Comparison of ENCODE assay signal across 8 cellular contexts in the genomic region with DNA sequence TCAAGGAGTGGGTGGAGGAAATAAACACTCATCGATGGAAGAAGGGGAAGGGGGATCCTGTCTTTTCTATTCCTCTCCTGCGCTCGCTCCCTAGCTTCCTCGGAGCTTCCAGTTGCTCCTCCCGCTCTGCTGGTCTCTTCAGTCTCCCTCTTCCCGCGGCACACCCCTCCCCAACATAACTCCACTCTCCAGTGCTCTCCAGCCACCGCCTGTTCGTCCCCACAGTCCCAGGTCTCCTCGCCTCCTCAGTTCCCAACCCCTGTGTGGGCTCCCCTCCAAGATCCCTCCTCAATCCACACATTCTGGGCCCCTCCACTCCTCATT. TPM values are rescaled to one million over a fixed set of nuclear protein-coding genes. Genes with fewer than 3 reads are reported as not detected.
DNase-seq lines count a peak whose midpoint lies in the region; ATAC-seq, FAIRE-seq and TF ChIP-seq lines count a peak whose summit lies in the region.

No MANE protein-coding gene starts in this region.

- H3K36me3 ChIP-seq in OCI-LY7 (ENCODE audit: insufficient read depth, low read length) (peaks cover 32% of the 10 kb centered on the region), endocrine pancreas (ENCODE audit: control insufficient read depth, insufficient read depth, low read length) (no peaks in the 10 kb centered on the region)

- BruUV-seq in OCI-LY7 (replicated peaks; lab: Mats Ljungman, UMichigan): no TSS peak

- H3K9ac ChIP-seq in endocrine pancreas (ENCODE audit: control insufficient read depth, insufficient read depth, low read length): peak overlapping the region; percentile 92

- peak; percentile 31 for FAIRE-seq in GM12891 (lab: Jason Lieb, UNC)

- intact Hi-C loops in OCI-LY7 (cut with micrococcal nuclease; ENCODE audit: unreplicated experiment): loop anchor here (2.0 kb wide), 1 partner anchor 102 kb away; a partner anchor contains a TSS
- intact Hi-C loops in sciatic nerve (cut with DNase I): no loop called here

- H3K9me3 ChIP-seq in OCI-LY7 (ENCODE audit: low read length) (no peaks in the 10 kb centered on the region), endocrine pancreas (ENCODE audit: control insufficient read depth, low read length) (no peaks in the 10 kb centered on the region)

- H4K20me1 ChIP-seq in OCI-LY7 (ENCODE audit: insufficient read depth, low read length): no peaks in the 10 kb centered on the region

- peak overlapping the region; percentile 96 for H2AFZ ChIP-seq in OCI-LY7 (ENCODE audit: low read length)

- no peak for DNase-seq in GM12891 (ENCODE audit: insufficient read length, low spot score)
- DNase-seq in OCI-LY7 (ENCODE audit: low spot score): peak; percentile 8
- peak; percentile 36 for DNase-seq in myocyte (ENCODE audit: low read depth)
- no peak for DNase-seq in sciatic nerve (ENCODE audit: low spot score)

- peak overlapping the region; percentile 72 for H3K4me2 ChIP-seq in OCI-LY7 (ENCODE audit: low read length)

- H3K79me2 ChIP-seq in OCI-LY7 (ENCODE audit: insufficient read depth, low read depth, low read length): peaks cover 24% of the 10 kb centered on the region; the same call in 1 of the 2 replicates

- TF ChIP-seq POLR2A in GM12891 (IDR thresholded peaks at IDR 0.05; ENCODE audit: low read depth, low read length): no peak

- H3K4me3 ChIP-seq in OCI-LY7 (ENCODE audit: low read depth, low read length, poor library complexity, severe bottlenecking) (peak overlapping the region; percentile 99), endocrine pancreas (ENCODE audit: control insufficient read depth, insufficient read depth, low read length) (peak overlapping the region; percentile 72)

- POLR2A ChIA-PET in OCI-LY7 (lab: Charles Lee): interaction anchor here (0.6 to 1.2 kb wide), 3 partner anchors 44 to 154 kb away, joined by 3 to 4 read pairs (median 3); no protein-coding TSS in a partner anchor

- no peak for TF ChIP-seq CTCF in 22Rv1 (IDR thresholded peaks at IDR 0.05)
- no peak for TF ChIP-seq CTCF in OCI-LY7 (conservative IDR thresholded peaks at IDR 0.05; ENCODE audit: low read length)

- H3K4me1 ChIP-seq in OCI-LY7 (ENCODE audit: insufficient read depth, low read length, poor library complexity, severe bottlenecking) (peaks cover 17% of the 10 kb centered on the region), endocrine pancreas (ENCODE audit: control insufficient read depth, insufficient read depth, low read length) (peaks cover 8% of the 10 kb centered on the region)

- peak overlapping the region; percentile 71 for H3K27ac ChIP-seq in 22Rv1
- peak overlapping the region; percentile 23 for H3K27ac ChIP-seq in OCI-LY7 (ENCODE audit: low read depth, low read length, poor library complexity, severe bottlenecking)

- CTCF ChIA-PET in OCI-LY7 (lab: Charles Lee; ENCODE audit: unreplicated experiment): no interaction called here

- ATAC-seq in HG03108 (IDR thresholded peaks at IDR 0.05; ENCODE audit: unreplicated experiment) (no peak), GM21360 (IDR thresholded peaks at IDR 0.05; ENCODE audit: unreplicated experiment) (no peak), sciatic nerve (no peak)

- H3K9me2 ChIP-seq in OCI-LY7 (ENCODE audit: insufficient read depth, low read length): no peaks in the 10 kb centered on the region

- no peaks in the 10 kb centered on the region for H3K27me3 ChIP-seq in endocrine pancreas (ENCODE audit: control insufficient read depth, insufficient read depth, low read length)

TF ChIP-seq in GM12891, 5 proteins besides CTCF, POLR2A, EP300 and RAD21:
- TF ChIP-seq POLR2AphosphoS5 (IDR thresholded peaks at IDR 0.05; ENCODE audit: low read depth, low read length): no peak
- no peak for TF ChIP-seq PAX5 (IDR thresholded peaks at IDR 0.05; ENCODE audit: insufficient read depth, low read length, severe bottlenecking)
- TF ChIP-seq SPI1 (IDR thresholded peaks at IDR 0.05; ENCODE audit: low read depth, low read length): no peak
- no peak for TF ChIP-seq POU2F2 (IDR thresholded peaks at IDR 0.05; ENCODE audit: low read depth, low read length)
- TF ChIP-seq TAF1 (IDR thresholded peaks at IDR 0.05; ENCODE audit: low read depth, low read length): no peak

RNA-seq across cellular contexts. Expression of a gene that starts 0.4 kb away (rescaled TPM):
- 8.0 TPM for polyA plus RNA-seq in GM12891 (2012; ENCODE audit: low read depth, missing spikeins)
- total RNA-seq in OCI-LY7 (2014; rRNA removed; shearing (Covaris generic)): 15.9 and 18.9 TPM in 2 replicates
- 19.2 and 19.9 TPM in 2 replicates for total RNA-seq in OCI-LY7 (2022)
- 12.5 and 17.2 TPM in 2 replicates for total RNA-seq in myocyte
- polyA plus RNA-seq in myocyte (2012): 6.7 TPM
- total RNA-seq in sciatic nerve: 11.6 TPM

RNA-seq across cellular contexts. Expression of a gene that starts 6.5 kb away (rescaled TPM):
- polyA plus RNA-seq in GM12891 (2012; ENCODE audit: low read depth, missing spikeins): not detected
- total RNA-seq in OCI-LY7 (2014; rRNA removed; shearing (Covaris generic)): not detected in 2 replicates
- total RNA-seq in OCI-LY7 (2022) (not detected in 2 replicates), myocyte (not detected in 2 replicates), sciatic nerve (not detected)
- not detected for polyA plus RNA-seq in myocyte (2012)

Comparison
In these comparisons a context has a peak if more than half of its experiments do, and no peak if none do; other contexts are left out.
1. DNase-seq: peak in OCI-LY7 (single experiment) and myocyte (single experiment); none in GM12891 (single experiment) and sciatic nerve (single experiment).